8 cellular contexts compared by ENCODE assay signal in the genomic region with DNA sequence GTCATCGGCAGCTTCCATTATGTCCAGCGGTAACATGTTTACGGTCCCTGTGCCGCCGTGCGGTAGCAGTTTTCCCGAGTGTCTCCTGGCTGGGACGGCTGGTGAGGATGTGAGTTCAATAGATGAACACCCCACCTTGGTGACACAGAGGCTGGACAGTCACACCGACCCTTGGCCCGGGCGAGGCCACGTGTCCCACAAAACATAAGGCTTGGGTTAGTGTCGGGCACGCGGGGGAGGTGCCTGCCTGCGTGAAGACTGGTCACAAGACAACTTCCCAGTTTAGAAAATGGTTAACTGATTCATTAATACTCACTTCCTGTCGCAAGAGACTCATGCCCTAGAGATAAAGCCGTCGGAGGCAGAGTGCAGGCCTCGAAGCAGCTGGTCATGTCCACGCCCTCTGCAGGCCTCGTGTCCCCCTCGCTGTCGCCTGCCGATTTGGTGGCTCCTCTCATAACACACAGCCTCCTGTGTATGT. TPM values are rescaled to one million over a fixed set of nuclear protein-coding genes. Genes with fewer than 3 reads are reported as not detected.
DNase-seq lines count a peak whose midpoint lies in the region; ATAC-seq and TF ChIP-seq lines count a peak whose summit lies in the region.

No MANE protein-coding gene starts in this region.

- H3K27me3 ChIP-seq in spleen (replicated peaks in 1 of 7), result no peaks in the 10 kb centered on the region

- 56 to 71% (median 59%) methylated on average over 25 of the region's 25 CpGs for WGBS in spleen, 5 donors

- TF ChIP-seq CTCF in spleen (IDR thresholded peaks at IDR 0.05 in 8 of 11, conservative IDR thresholded peaks at IDR 0.05 in 3 of 11), result peak in 2 of 11 experiments; percentile 17 to 22

- TF ChIP-seq POLR2A in spleen (IDR thresholded peaks at IDR 0.05), result no peak

- H3K4me3 ChIP-seq in spleen, result no peak overlapping the region

- peak overlapping the region in 7 of 8 donors; percentile 51 to 75 (median 61) for H3K27ac ChIP-seq in spleen

- peaks cover 0 to 27% (median 0%) of the 10 kb centered on the region in 6 donors for H3K36me3 ChIP-seq in spleen

- intact Hi-C loops in left cardiac atrium (cut with DNase I) (loop anchor here in 1 of 2 donors (5.0 kb wide), 1 partner anchor 48 kb away; no protein-coding TSS in a partner anchor), spleen (cut with DNase I; ENCODE audit: low total_unique reads) (no loop called here)

- DNase-seq in COLO829 (ENCODE audit: low spot score) (peak; percentile 53), left cardiac atrium (peak; percentile 52), spleen (peak; percentile 83), NCI-H1436 (lab: John Stamatoyannopoulos, UW) (no peak), DMS153 treated with DMSO at 0.1 percent for 48 hours (lab: John Stamatoyannopoulos, UW; ENCODE audit: unreplicated experiment) (no peak)
- peak; percentile 25 for DNase-seq in activated CD8-positive, alpha-beta memory T cell treated with anti-CD3 and anti-CD28 coated beads, Interleukin-2, amount 50 U/mL, for 4 hours

- no peaks in the 10 kb centered on the region for H3K9me3 ChIP-seq in spleen

- H3K4me1 ChIP-seq in spleen, result peaks cover 20 to 73% (median 51%) of the 10 kb centered on the region in 6 donors

- ATAC-seq in HG03354 (IDR thresholded peaks at IDR 0.05; ENCODE audit: poor library complexity, severe bottlenecking, unreplicated experiment) (peak; percentile 71), left cardiac atrium (peak; percentile 42 to 44), HG02610 (IDR thresholded peaks at IDR 0.05; ENCODE audit: unreplicated experiment) (no peak)

RNA-seq across cellular contexts. Expression of a gene that starts 17.2 kb away (rescaled TPM):
- total RNA-seq in left cardiac atrium (10 to 100 TPM; 19.9 to 20.1 TPM), spleen (10 to 100 TPM; 35.9 to 52.8 (median 52.0) TPM)
- polyA plus RNA-seq in spleen, result 10 to 100 TPM; 11.7 to 17.2 (median 12.1) TPM

Comparison
In these comparisons a context has a peak if more than half of its experiments do, and no peak if none do; other contexts are left out.
1. DNase-seq: peak in COLO829 (single experiment), activated CD8-positive, alpha-beta memory T cell treated with anti-CD3 and anti-CD28 coated beads, Interleukin-2, amount 50 U/mL, for 4 hours (single experiment), left cardiac atrium (single experiment) and spleen (single experiment); none in NCI-H1436 (single experiment) and DMS153 treated with DMSO at 0.1 percent for 48 hours (single experiment).